Comparison of ENCODE assay signal across 9 cellular contexts in the genomic region with DNA sequence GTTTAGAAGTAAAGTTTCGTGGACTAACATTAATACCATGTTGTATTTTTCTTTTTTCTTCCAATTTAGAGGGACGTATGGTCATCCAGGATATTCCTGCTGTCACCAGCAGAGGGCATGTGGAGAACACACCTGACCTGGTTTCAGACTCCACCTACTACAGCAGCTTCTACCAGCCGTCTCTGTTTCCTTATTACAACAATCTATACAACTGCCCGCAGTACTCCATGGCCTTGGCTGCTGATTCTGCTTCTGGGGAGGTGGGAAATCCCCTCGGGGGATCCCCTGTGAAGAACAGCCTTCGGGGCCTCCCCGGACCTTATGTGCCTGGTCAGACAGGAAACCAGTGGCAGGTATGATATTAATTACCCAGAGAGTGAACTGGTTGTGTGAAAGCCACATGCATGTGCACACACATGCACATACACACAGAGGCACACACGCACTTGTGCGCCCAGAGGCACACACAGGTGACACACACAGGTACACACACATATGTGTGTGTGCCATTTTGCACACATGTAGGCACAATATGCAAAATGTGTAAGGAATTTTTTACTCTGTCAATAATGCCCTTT. TPM values are rescaled to one million over a fixed set of nuclear protein-coding genes. Genes with fewer than 3 reads are reported as not detected.
DNase-seq lines count a peak whose midpoint lies in the region; ATAC-seq and TF ChIP-seq lines count a peak whose summit lies in the region.
"Had no signal": no experiment of that assay in that cellular context is flagged by ENCODE, and none has a peak within 500 bp of the region (broad histone marks: within the 10 kb centered on the region; RNA-seq: fewer than 3 reads in every experiment).

No MANE protein-coding gene starts in this region.

- no peak overlapping the region for H3K4me3 Mint-ChIP-seq in activated T-helper 1 cell treated with anti-CD3 and anti-CD28 coated beads, Interleukin-12 subunit alpha, Interleukin-12 subunit beta, Interleukin-2, Interleukin-4 antibody, amounts not matched to agents 30 ng/mL and 10 ng/mL and 1 ng/mL, durations not matched to agents 14 hours and 24 hours and 36 hours
- no peak overlapping the region for H3K4me3 Mint-ChIP-seq in progenitor cell of endocrine pancreas (ENCODE audit: low read depth)

- H3K36me3 ChIP-seq in Panc1 (ENCODE audit: control insufficient read depth, insufficient read depth, low read length) = no peaks in the 10 kb centered on the region
- H3K36me3 ChIP-seq in gastroesophageal sphincter = no peaks in the 10 kb centered on the region

- intact Hi-C loops in Panc1 (cut with micrococcal nuclease; ENCODE audit: unreplicated experiment) = loop anchor here (2.0 kb wide), 1 partner anchor 113 kb away; no protein-coding TSS in a partner anchor
- intact Hi-C loops in activated T-helper 1 cell treated with anti-CD3 and anti-CD28 coated beads, Interleukin-12 subunit alpha, Interleukin-12 subunit beta, Interleukin-2, Interleukin-4 antibody, amounts not matched to agents 30 ng/mL and 10 ng/mL and 1 ng/mL, durations not matched to agents 14 hours and 24 hours and 36 hours (cut with micrococcal nuclease) = loop anchor here (1.0 to 5.0 kb wide), 3 partner anchors 111 to 713 kb away; no protein-coding TSS in a partner anchor

- no peak for TF ChIP-seq POLR2A in gastroesophageal sphincter (IDR thresholded peaks at IDR 0.05)

- H3K27me3 ChIP-seq in Panc1 (ENCODE audit: control insufficient read depth, insufficient read depth, low read length) (no peaks in the 10 kb centered on the region), gastroesophageal sphincter (peaks cover 42% of the 10 kb centered on the region)

- ATAC-seq in GM21619 (IDR thresholded peaks at IDR 0.05; ENCODE audit: unreplicated experiment) = peak; percentile 99
- 0 out of 2 replicates have a peak, but pooled peaks have one; percentile 62 for ATAC-seq in Panc1
- no peak for ATAC-seq in gastroesophageal sphincter

- H3K27ac ChIP-seq in Panc1 (ENCODE audit: low read length) = no peak overlapping the region
- no peak overlapping the region for H3K27ac ChIP-seq in gastroesophageal sphincter

- no peaks in the 10 kb centered on the region for H3K4me1 ChIP-seq in Panc1 (ENCODE audit: control insufficient read depth, insufficient read depth, low read length)
- H3K4me1 ChIP-seq in gastroesophageal sphincter = no peaks in the 10 kb centered on the region

- peaks cover 9% of the 10 kb centered on the region for H3K4me1 Mint-ChIP-seq in activated T-helper 1 cell treated with anti-CD3 and anti-CD28 coated beads, Interleukin-12 subunit alpha, Interleukin-12 subunit beta, Interleukin-2, Interleukin-4 antibody, amounts not matched to agents 30 ng/mL and 10 ng/mL and 1 ng/mL, durations not matched to agents 14 hours and 24 hours and 36 hours (ENCODE audit: low read depth)
- H3K4me1 Mint-ChIP-seq in progenitor cell of endocrine pancreas (ENCODE audit: low read depth) = peaks cover 5% of the 10 kb centered on the region

- TF ChIP-seq CTCF in Panc1 (IDR thresholded peaks at IDR 0.05) (peak; percentile 66), gastroesophageal sphincter (IDR thresholded peaks at IDR 0.05) (peak; percentile 28 to 72 (median 60)), progenitor cell of endocrine pancreas (IDR thresholded peaks at IDR 0.05; ENCODE audit: unreplicated experiment) (peak; percentile 95)

- WGBS in gastroesophageal sphincter (ENCODE audit: low coverage in 1 of 2), 2 donors = 23 to 36% methylated on average over 6 to 8 of the region's 9 CpGs

- in situ Hi-C loops in Panc1 (cut with HindIII; ENCODE audit: low pct_unique_long_range_greater_than_20kb, low sequenced_read_pairs) = no loop called here

- H3K27ac Mint-ChIP-seq in activated T-helper 1 cell treated with anti-CD3 and anti-CD28 coated beads, Interleukin-12 subunit alpha, Interleukin-12 subunit beta, Interleukin-2, Interleukin-4 antibody, amounts not matched to agents 30 ng/mL and 10 ng/mL and 1 ng/mL, durations not matched to agents 14 hours and 24 hours and 36 hours = peak overlapping the region; percentile 1
- no peak overlapping the region for H3K27ac Mint-ChIP-seq in progenitor cell of endocrine pancreas

- peaks cover 15% of the 10 kb centered on the region for H3K27me3 Mint-ChIP-seq in activated T-helper 1 cell treated with anti-CD3 and anti-CD28 coated beads, Interleukin-12 subunit alpha, Interleukin-12 subunit beta, Interleukin-2, Interleukin-4 antibody, amounts not matched to agents 30 ng/mL and 10 ng/mL and 1 ng/mL, durations not matched to agents 14 hours and 24 hours and 36 hours (ENCODE audit: insufficient read depth)
- H3K27me3 Mint-ChIP-seq in progenitor cell of endocrine pancreas = peaks cover 29% of the 10 kb centered on the region

- H3K4me3 ChIP-seq in Panc1 (ENCODE audit: low read depth in 2 of 2, low read length in 2 of 2) = no peak overlapping the region
- no peak overlapping the region for H3K4me3 ChIP-seq in gastroesophageal sphincter

- no peaks in the 10 kb centered on the region for H3K9me3 ChIP-seq in Panc1 (ENCODE audit: control insufficient read depth, insufficient read depth, low read depth, low read length)
- no peaks in the 10 kb centered on the region for H3K9me3 ChIP-seq in gastroesophageal sphincter

- no TSS peak for BruUV-seq in Panc1 (replicated peaks; lab: Mats Ljungman, UMichigan)

- POLR2A ChIA-PET in Panc1 (lab: Charles Lee) = no interaction called here

- TF ChIP-seq EP300 in gastroesophageal sphincter (IDR thresholded peaks at IDR 0.05) = no peak

- H3K36me3 Mint-ChIP-seq in activated T-helper 1 cell treated with anti-CD3 and anti-CD28 coated beads, Interleukin-12 subunit alpha, Interleukin-12 subunit beta, Interleukin-2, Interleukin-4 antibody, amounts not matched to agents 30 ng/mL and 10 ng/mL and 1 ng/mL, durations not matched to agents 14 hours and 24 hours and 36 hours (ENCODE audit: low read depth) = no peaks in the 10 kb centered on the region
- no peaks in the 10 kb centered on the region for H3K36me3 Mint-ChIP-seq in progenitor cell of endocrine pancreas (ENCODE audit: insufficient read depth)

- peak; percentile 40 for DNase-seq in EL
- peak; percentile 60 for DNase-seq in HuH-7.5 (ENCODE audit: low spot score)
- peak; percentile 38 for DNase-seq in Panc1 (ENCODE audit: low read depth, low spot score)
- DNase-seq in activated T-helper 1 cell treated with anti-CD3 and anti-CD28 coated beads, Interleukin-12 subunit alpha, Interleukin-12 subunit beta, Interleukin-2, Interleukin-4 antibody, amounts not matched to agents 30 ng/mL and 10 ng/mL and 1 ng/mL, durations not matched to agents 14 hours and 24 hours and 36 hours (ENCODE audit: low spot score) = peak; percentile 17
- DNase-seq in progenitor cell of endocrine pancreas (ENCODE audit: low spot score, unreplicated experiment) = peak; percentile 43
- DNase-seq in NCI-H774 (lab: John Stamatoyannopoulos, UW) = no peak

- CTCF ChIA-PET in Panc1 (lab: Charles Lee) = interaction anchor here (1.2 kb wide), 1 partner anchor 111 kb away, joined by 4 read pairs; no protein-coding TSS in a partner anchor

- H3K9me3 Mint-ChIP-seq in activated T-helper 1 cell treated with anti-CD3 and anti-CD28 coated beads, Interleukin-12 subunit alpha, Interleukin-12 subunit beta, Interleukin-2, Interleukin-4 antibody, amounts not matched to agents 30 ng/mL and 10 ng/mL and 1 ng/mL, durations not matched to agents 14 hours and 24 hours and 36 hours = no peaks in the 10 kb centered on the region
- no peaks in the 10 kb centered on the region for H3K9me3 Mint-ChIP-seq in progenitor cell of endocrine pancreas (ENCODE audit: low read depth)

RNA-seq across cellular contexts. Expression of a gene that starts 52.4 kb away (rescaled TPM):
- total RNA-seq in Panc1 (2021; ENCODE audit: unreplicated experiment) (not detected), gastroesophageal sphincter (not detected), progenitor cell of endocrine pancreas (not detected in 2 replicates)
- polyA plus RNA-seq in Panc1 (2012; ENCODE audit: insufficient read length) = not detected
- not detected in 2 replicates for total RNA-seq in activated T-helper 1 cell treated with anti-CD3 and anti-CD28 coated beads, Interleukin-12 subunit alpha, Interleukin-12 subunit beta, Interleukin-2, Interleukin-4 antibody, amounts not matched to agents 30 ng/mL and 10 ng/mL and 1 ng/mL, durations not matched to agents 14 hours and 24 hours and 36 hours
- polyA plus RNA-seq: esophagus had no signal
